20 cellular contexts compared by ENCODE assay signal in the genomic region with DNA sequence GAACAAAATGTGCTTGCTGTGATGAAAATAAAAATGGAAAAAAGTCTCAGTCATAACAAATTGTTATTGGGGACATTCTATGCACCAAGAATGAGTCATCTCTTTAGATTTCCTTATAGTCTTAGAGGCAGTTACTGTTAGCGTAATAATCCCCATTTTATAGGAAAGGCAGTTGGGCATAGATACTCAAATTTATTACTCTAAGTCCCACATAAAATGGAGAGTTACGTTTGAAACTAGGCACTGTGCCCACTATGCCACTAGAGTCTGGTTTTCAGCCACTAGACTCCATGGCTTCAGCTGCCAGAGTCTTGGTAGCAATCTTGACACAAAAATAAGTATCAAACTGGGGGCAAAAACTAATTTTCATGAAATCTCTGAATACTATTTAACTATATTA.
DNase-seq lines count a peak whose midpoint lies in the region; ATAC-seq and TF ChIP-seq lines count a peak whose summit lies in the region.
"Had no signal": no experiment of that assay in that cellular context is flagged by ENCODE, and none has a peak within 500 bp of the region (broad histone marks: within the 10 kb centered on the region; RNA-seq: fewer than 3 reads in every experiment).

No MANE protein-coding gene starts in this region.

- no peak overlapping the region for H2AK5ac ChIP-seq in neuronal stem cell (ENCODE audit: low read depth, low read length)

- H3K4me3 ChIP-seq in LNCaP clone FGC (ENCODE audit: low read depth, low read length) (no peak overlapping the region), PC-3 (ENCODE audit: low read length) (no peak overlapping the region), mucosa of descending colon (no peak overlapping the region), neuronal stem cell (ENCODE audit: low read length in 2 of 2) (no peak overlapping the region)
- H3K4me3 ChIP-seq: BLaER1 treated with 17β-estradiol and CSF1 and Interleukin-3, amounts not matched to agents 10 nM and 100 nM; HAP-1 had no signal

- no CpG with 5 or more reads among the region's 2 CpGs for WGBS in neuronal stem cell (ENCODE audit: extremely low coverage in 2 of 2, insufficient read length in 2 of 2, insufficient replicate concordance in 1 of 2), 2 donors

- no peak overlapping the region for H4K91ac ChIP-seq in neuronal stem cell (ENCODE audit: low read depth, low read length, poor library complexity)

- no peak overlapping the region for H3K4ac ChIP-seq in neuronal stem cell (ENCODE audit: low read length)

- H2BK5ac ChIP-seq in neuronal stem cell (ENCODE audit: low read length): no peak overlapping the region

- H3K4me2 ChIP-seq in PC-3 (ENCODE audit: low read length) (no peak overlapping the region), neuronal stem cell (ENCODE audit: insufficient read depth, low read length, poor library complexity, severe bottlenecking) (no peak overlapping the region)
- H3K4me2 ChIP-seq: BLaER1 treated with 17β-estradiol and CSF1 and Interleukin-3, amounts not matched to agents 10 nM and 100 nM had no signal

- H3K4me1 ChIP-seq in PC-3 (ENCODE audit: insufficient read depth, low read length) (no peaks in the 10 kb centered on the region), mucosa of descending colon (ENCODE audit: low read depth) (no peaks in the 10 kb centered on the region), neuronal stem cell (ENCODE audit: control insufficient read depth in 2 of 2, insufficient read depth in 1 of 2, low read depth in 1 of 2, low read length in 2 of 2) (no peaks in the 10 kb centered on the region)
- H3K4me1 ChIP-seq: BE2C, HAP-1 had no signal

- H3K27me3 ChIP-seq in PC-3 (ENCODE audit: low read length) (no peaks in the 10 kb centered on the region), neuronal stem cell (ENCODE audit: control insufficient read depth in 3 of 3, insufficient read depth in 3 of 3, low read depth in 1 of 3, low read length in 3 of 3) (no peaks in the 10 kb centered on the region)
- H3K27me3 ChIP-seq: BE2C; BLaER1 treated with 17β-estradiol and CSF1 and Interleukin-3, amounts not matched to agents 10 nM and 100 nM had no signal

- no peaks in the 10 kb centered on the region for H4K20me1 ChIP-seq in PC-3 (ENCODE audit: low read length)
- H4K20me1 ChIP-seq: BLaER1 treated with 17β-estradiol and CSF1 and Interleukin-3, amounts not matched to agents 10 nM and 100 nM had no signal

- no peak overlapping the region for H3K14ac ChIP-seq in neuronal stem cell (ENCODE audit: low read length)

- DNase-seq in LNCaP clone FGC (ENCODE audit: low read depth) (peak; percentile 23), PC-3 (peak; percentile 43), mucosa of descending colon (peak in 1 of 3 donors; percentile 55), GM10248 (ENCODE audit: extremely low spot score) (no peak), neuronal stem cell (ENCODE audit: low spot score) (no peak)
- DNase-seq: ACHN; AML-193; BE2C; Calu3; CD4-positive, alpha-beta T cell; CD8-positive, alpha-beta memory T cell; COR-L47; DMS53; DMS79 treated with DMSO at 0.1 percent for 48 hours; GF-D8; GOT3; HFFc6 had no signal

- no peak overlapping the region for H2BK120ac ChIP-seq in neuronal stem cell (ENCODE audit: low read depth, low read length)

- H3K9me2 ChIP-seq in PC-3 (replicated peaks; ENCODE audit: low read length): no peaks in the 10 kb centered on the region

- intact Hi-C loops in PC-3 (cut with micrococcal nuclease): no loop called here
- intact Hi-C loops in mucosa of descending colon (cut with DNase I, micrococcal nuclease): no loop called here

- CTCF ChIA-PET in PC-3 (lab: Charles Lee): no interaction called here
- CTCF ChIA-PET in GM10248 (lab: Yijun Ruan, JAX): no interaction called here

- H2AFZ ChIP-seq in PC-3 (ENCODE audit: low read length) (no peak overlapping the region), neuronal stem cell (ENCODE audit: low read length) (no peak overlapping the region)

- H3K79me1 ChIP-seq in neuronal stem cell (ENCODE audit: low read depth, low read length): no peaks in the 10 kb centered on the region

- H3K79me2 ChIP-seq in PC-3 (ENCODE audit: low read length): no peaks in the 10 kb centered on the region

- peaks cover 4% of the 10 kb centered on the region; the same call in 1 of the 2 replicates for H3K36me3 ChIP-seq in PC-3 (ENCODE audit: low read depth, low read length)
- no peaks in the 10 kb centered on the region for H3K36me3 ChIP-seq in mucosa of descending colon (ENCODE audit: low read depth)
- no peaks in the 10 kb centered on the region for H3K36me3 ChIP-seq in neuronal stem cell (replicated peaks in 1 of 2; ENCODE audit: control insufficient read depth in 2 of 2, insufficient read depth in 2 of 2, low read length in 2 of 2)
- H3K36me3 ChIP-seq: BE2C, HAP-1 had no signal

- H3K18ac ChIP-seq in neuronal stem cell (ENCODE audit: low read length): no peak overlapping the region

- H2BK15ac ChIP-seq in neuronal stem cell (ENCODE audit: low read length): no peak overlapping the region

- H3K9ac ChIP-seq in PC-3 (ENCODE audit: low read length): no peak overlapping the region
- no peak overlapping the region for H3K9ac ChIP-seq in neuronal stem cell (ENCODE audit: low read depth, low read length, poor library complexity)
- H3K9ac ChIP-seq: BLaER1 treated with 17β-estradiol and CSF1 and Interleukin-3, amounts not matched to agents 10 nM and 100 nM had no signal

- H3F3A ChIP-seq in PC-3 (ENCODE audit: low read length, unreplicated experiment): no peaks in the 10 kb centered on the region

- H4K8ac ChIP-seq in neuronal stem cell (ENCODE audit: low read depth, low read length): no peak overlapping the region

- H3K9me3 ChIP-seq in PC-3 (ENCODE audit: low read length) (peaks cover 15% of the 10 kb centered on the region; the same call in 1 of the 2 replicates), mucosa of descending colon (peaks cover 21% of the 10 kb centered on the region), neuronal stem cell (replicated peaks in 1 of 2; ENCODE audit: control insufficient read depth in 2 of 2, insufficient read depth in 1 of 2, low read depth in 1 of 2, low read length in 2 of 2) (peaks cover 8 to 18% of the 10 kb centered on the region in 2 donors)
- H3K9me3 ChIP-seq: BE2C, HAP-1 had no signal

- ATAC-seq in PC-3 (peak; percentile 64), mucosa of descending colon (peak; percentile 81), HG02763 (IDR thresholded peaks at IDR 0.05; ENCODE audit: unreplicated experiment) (no peak)

- no TSS peak for BruUV-seq in PC-3 (replicated peaks; lab: Mats Ljungman, UMichigan)

- no peak overlapping the region for H3K23ac ChIP-seq in neuronal stem cell (ENCODE audit: low read depth, low read length, poor library complexity)

- no peak overlapping the region for H2BK12ac ChIP-seq in neuronal stem cell (ENCODE audit: low read length)

- POLR2A ChIA-PET in PC-3 (lab: Charles Lee; ENCODE audit: unreplicated experiment) (no interaction called here), GM10248 (lab: Yijun Ruan, JAX) (no interaction called here)

- H3K27ac ChIP-seq in PC-3 (ENCODE audit: low read length) (no peak overlapping the region), neuronal stem cell (replicated peaks; ENCODE audit: low read length) (no peak overlapping the region)
- H3K27ac ChIP-seq: BLaER1 treated with 17β-estradiol and CSF1 and Interleukin-3, amounts not matched to agents 10 nM and 100 nM had no signal

- TF ChIP-seq CTCF in LNCaP clone FGC (IDR thresholded peaks at IDR 0.05; ENCODE audit: control insufficient read depth, extremely low read depth, insufficient read depth) (no peak), PC-3 (conservative IDR thresholded peaks at IDR 0.05; ENCODE audit: low read depth, low read length) (no peak), mucosa of descending colon (IDR thresholded peaks at IDR 0.05) (no peak), GM10248 (IDR thresholded peaks at IDR 0.05; ENCODE audit: control extremely low read depth, extremely low read depth, low read depth, missing control alignments) (no peak)

Comparison
In these comparisons a context has a peak if more than half of its experiments do, and no peak if none do; other contexts are left out.
1. DNase-seq: peak in LNCaP clone FGC (single experiment) and PC-3 (single experiment); none in GM10248 (single experiment) and neuronal stem cell (single experiment).